20 cellular contexts compared by ENCODE assay signal in the genomic region with DNA sequence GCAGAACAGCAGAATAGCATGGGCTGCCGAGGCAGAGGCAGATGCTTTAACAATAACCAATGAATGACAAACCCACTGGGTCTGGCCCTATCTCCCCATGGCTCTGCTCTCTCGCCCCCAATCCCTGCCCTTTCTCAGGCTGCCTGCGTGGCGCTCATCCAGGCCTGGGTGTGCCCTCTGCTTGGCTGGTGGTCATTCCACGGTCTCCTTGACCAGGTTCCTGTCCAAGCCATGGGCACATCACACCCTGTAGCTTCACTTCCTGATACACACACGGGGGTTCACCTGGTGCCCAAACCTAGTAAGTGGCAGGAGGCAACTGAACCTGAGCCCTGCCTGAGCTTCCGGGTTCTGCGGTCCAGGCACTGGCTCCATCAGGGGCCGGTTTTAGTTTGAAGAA.
DNase-seq lines count a peak whose midpoint lies in the region; ATAC-seq, FAIRE-seq and TF ChIP-seq lines count a peak whose summit lies in the region.
"Had no signal": no experiment of that assay in that cellular context is flagged by ENCODE, and none has a peak within 500 bp of the region (broad histone marks: within the 10 kb centered on the region; RNA-seq: fewer than 3 reads in every experiment).

No MANE protein-coding gene starts in this region.

- H3K4me3 Mint-ChIP-seq in osteocyte (ENCODE audit: unreplicated experiment), result no peak overlapping the region
- H3K4me3 Mint-ChIP-seq in activated T-helper 2 cell treated with anti-CD3 and anti-CD28 coated beads, Interferon-gamma antibody, Interleukin-2, Interleukin-4, amounts not matched to agents 10 μg/mL and 5 μg/mL and 100 μg/mL, durations not matched to agents 14 hours and 24 hours and 36 hours (ENCODE audit: low read depth), result no peak overlapping the region
- H3K4me3 Mint-ChIP-seq: CD8-positive, alpha-beta T cell; H9; IgD-negative memory B cell had no signal

- H3K4me3 ChIP-seq in Panc1 (ENCODE audit: low read depth in 2 of 2, low read length in 2 of 2) (no peak overlapping the region), K562 (no peak overlapping the region)
- H3K4me3 ChIP-seq: A549 had no signal

- H3K36me3 Mint-ChIP-seq in osteocyte (ENCODE audit: unreplicated experiment), result peaks cover 19% of the 10 kb centered on the region
- peaks cover 16% of the 10 kb centered on the region for H3K36me3 Mint-ChIP-seq in activated T-helper 2 cell treated with anti-CD3 and anti-CD28 coated beads, Interferon-gamma antibody, Interleukin-2, Interleukin-4, amounts not matched to agents 10 μg/mL and 5 μg/mL and 100 μg/mL, durations not matched to agents 14 hours and 24 hours and 36 hours (ENCODE audit: low read depth)

- H3K27ac Mint-ChIP-seq in osteocyte (ENCODE audit: unreplicated experiment), result no peak overlapping the region
- H3K27ac Mint-ChIP-seq in activated T-helper 2 cell treated with anti-CD3 and anti-CD28 coated beads, Interferon-gamma antibody, Interleukin-2, Interleukin-4, amounts not matched to agents 10 μg/mL and 5 μg/mL and 100 μg/mL, durations not matched to agents 14 hours and 24 hours and 36 hours, result no peak overlapping the region
- H3K27ac Mint-ChIP-seq: CD8-positive, alpha-beta T cell; H9; IgD-negative memory B cell had no signal

- no peak for TF ChIP-seq POLR2A in K562 (conservative IDR thresholded peaks at IDR 0.05)

- peaks cover 8% of the 10 kb centered on the region for H3K27me3 Mint-ChIP-seq in osteocyte (ENCODE audit: unreplicated experiment)
- H3K27me3 Mint-ChIP-seq in activated T-helper 2 cell treated with anti-CD3 and anti-CD28 coated beads, Interferon-gamma antibody, Interleukin-2, Interleukin-4, amounts not matched to agents 10 μg/mL and 5 μg/mL and 100 μg/mL, durations not matched to agents 14 hours and 24 hours and 36 hours (ENCODE audit: low read depth), result peaks cover 3% of the 10 kb centered on the region
- H3K27me3 Mint-ChIP-seq: IgD-negative memory B cell had no signal

- no peaks in the 10 kb centered on the region for H3K79me2 ChIP-seq in K562 (ENCODE audit: control insufficient read depth, insufficient read depth, low read length)

- no peaks in the 10 kb centered on the region for H3K9me3 ChIP-seq in Panc1 (ENCODE audit: control insufficient read depth, insufficient read depth, low read depth, low read length)
- H3K9me3 ChIP-seq in K562 (replicated peaks; ENCODE audit: control insufficient read depth, insufficient read depth, low read depth, low read length), result no peaks in the 10 kb centered on the region
- H3K9me3 ChIP-seq: BE2C had no signal

- no peak for TF ChIP-seq EP300 in K562 (IDR thresholded peaks at IDR 0.05; ENCODE audit: low read length)

- FAIRE-seq in K562 (lab: Jason Lieb, UNC), result no peak
- FAIRE-seq: A549, D721Med had no signal

- H4K20me1 ChIP-seq in K562 (replicated peaks; ENCODE audit: control insufficient read depth, insufficient read depth, low read length), result peaks cover 11% of the 10 kb centered on the region; the same call in 1 of the 2 replicates

- DNase-seq in Panc1 (ENCODE audit: low read depth, low spot score) (no peak), K562 (ENCODE audit: extremely low read depth in 1 of 4, low spot score in 3 of 4) (no peak), left lobe of liver (ENCODE audit: low spot score) (peak; percentile 44), osteocyte (ENCODE audit: extremely low spot score, unreplicated experiment) (peak; percentile 72), G401 (ENCODE audit: low spot score) (no peak)
- DNase-seq in activated T-helper 2 cell treated with anti-CD3 and anti-CD28 coated beads, Interferon-gamma antibody, Interleukin-2, Interleukin-4, amounts not matched to agents 10 μg/mL and 5 μg/mL and 100 μg/mL, durations not matched to agents 14 hours and 24 hours and 36 hours (ENCODE audit: low spot score), result no peak
- no peak for DNase-seq in activated CD8-positive, alpha-beta memory T cell treated with anti-CD3 and anti-CD28 coated beads, Interleukin-2, amount 50 U/mL, for 4 hours
- DNase-seq: BE2C; CD8-positive, alpha-beta T cell; COR-L47; DMS153; DMS79 treated with DMSO at 0.1 percent for 48 hours; EL; GDM1 had no signal

- H3K9me1 ChIP-seq in K562 (ENCODE audit: control insufficient read depth, insufficient read depth, low read length), result no peaks in the 10 kb centered on the region

- intact Hi-C loops in Panc1 (cut with micrococcal nuclease; ENCODE audit: unreplicated experiment) (no loop called here), K562 (cut with micrococcal nuclease) (no loop called here)
- intact Hi-C loops in activated T-helper 2 cell treated with anti-CD3 and anti-CD28 coated beads, Interferon-gamma antibody, Interleukin-2, Interleukin-4, amounts not matched to agents 10 μg/mL and 5 μg/mL and 100 μg/mL, durations not matched to agents 14 hours and 24 hours and 36 hours (cut with micrococcal nuclease), result no loop called here

- BruUV-seq in Panc1 (replicated peaks; lab: Mats Ljungman, UMichigan) (no TSS peak), K562 (replicated peaks; lab: Mats Ljungman, UMichigan) (no TSS peak)

- no peak overlapping the region; the same call in 1 of the 2 replicates for H3K4me2 ChIP-seq in K562 (ENCODE audit: insufficient read depth, low read length)
- H3K4me2 ChIP-seq: A549 had no signal

- no peak for TF ChIP-seq CTCF in Panc1 (IDR thresholded peaks at IDR 0.05)
- no peak for TF ChIP-seq CTCF in K562 (IDR thresholded peaks at IDR 0.05 in 2 of 3, conservative IDR thresholded peaks at IDR 0.05 in 1 of 3; ENCODE audit: insufficient read depth in 2 of 3, low read depth in 1 of 3, low read length in 3 of 3)
- no peak for TF ChIP-seq CTCF in osteocyte (IDR thresholded peaks at IDR 0.05)

- 6% methylated on average over 9 of the region's 9 CpGs for WGBS in K562 (ENCODE audit: insufficient coverage, low coverage, missing lambda C conversion rate)

- CTCF ChIA-PET in Panc1 (lab: Charles Lee) (no interaction called here), K562 (lab: Yijun Ruan, JAX; ENCODE audit: low intra/inter-chr PET ratio) (no interaction called here)

- no peak for TF ChIP-seq RAD21 in K562 (CRISPR knock-in tag; conservative IDR thresholded peaks at IDR 0.05 in 1 of 2, IDR thresholded peaks at IDR 0.05 in 1 of 2)

- in situ Hi-C loops in Panc1 (cut with HindIII; ENCODE audit: low pct_unique_long_range_greater_than_20kb, low sequenced_read_pairs), result no loop called here
- in situ Hi-C loops in K562 (cut with MboI), result no loop called here
- in situ Hi-C loops in G401 (cut with HindIII; ENCODE audit: low sequenced_read_pairs), result no loop called here

- peaks cover 6% of the 10 kb centered on the region for H3K4me1 Mint-ChIP-seq in osteocyte (ENCODE audit: unreplicated experiment)
- H3K4me1 Mint-ChIP-seq in activated T-helper 2 cell treated with anti-CD3 and anti-CD28 coated beads, Interferon-gamma antibody, Interleukin-2, Interleukin-4, amounts not matched to agents 10 μg/mL and 5 μg/mL and 100 μg/mL, durations not matched to agents 14 hours and 24 hours and 36 hours (ENCODE audit: low read depth), result no peaks in the 10 kb centered on the region

- 0 out of 4 replicates have a peak overlapping the region, but pooled peaks of 1 of the 2 experiments have one; percentile 18 for H3K9ac ChIP-seq in K562 (ENCODE audit: insufficient read depth in 1 of 2, low read depth in 2 of 2, low read length in 2 of 2)

- H3K27ac ChIP-seq in Panc1 (ENCODE audit: low read length) (no peak overlapping the region), K562 (ENCODE audit: extremely low read depth, low read depth, low read length) (no peak overlapping the region)
- H3K27ac ChIP-seq: A549, C4-2B had no signal

- H3K9me3 Mint-ChIP-seq in osteocyte (ENCODE audit: unreplicated experiment), result peaks cover 10% of the 10 kb centered on the region
- H3K9me3 Mint-ChIP-seq in activated T-helper 2 cell treated with anti-CD3 and anti-CD28 coated beads, Interferon-gamma antibody, Interleukin-2, Interleukin-4, amounts not matched to agents 10 μg/mL and 5 μg/mL and 100 μg/mL, durations not matched to agents 14 hours and 24 hours and 36 hours, result no peaks in the 10 kb centered on the region

- H3K4me1 ChIP-seq in Panc1 (ENCODE audit: control insufficient read depth, insufficient read depth, low read length) (no peaks in the 10 kb centered on the region), K562 (replicated peaks in 1 of 2; ENCODE audit: control insufficient read depth in 2 of 2, insufficient read depth in 2 of 2, low read length in 2 of 2) (no peaks in the 10 kb centered on the region; a peak in 1 of 5 replicates)
- H3K4me1 ChIP-seq: A549 had no signal

- no peak overlapping the region for H2AFZ ChIP-seq in K562 (ENCODE audit: low read depth, low read length)

- H3K36me3 ChIP-seq in Panc1 (ENCODE audit: control insufficient read depth, insufficient read depth, low read length) (no peaks in the 10 kb centered on the region), K562 (ENCODE audit: control insufficient read depth, insufficient read depth, low read length) (peaks cover 7% of the 10 kb centered on the region; the same call in 1 of the 3 replicates)

- POLR2A ChIA-PET in Panc1 (lab: Charles Lee), result no interaction called here
- POLR2A ChIA-PET in K562 (lab: Yijun Ruan, JAX), result interaction anchor here (0.7 kb wide), 1 partner anchor 231 kb away, joined by 3 read pairs; no protein-coding TSS in a partner anchor

- H3K27me3 ChIP-seq in Panc1 (ENCODE audit: control insufficient read depth, insufficient read depth, low read length) (no peaks in the 10 kb centered on the region), K562 (ENCODE audit: control insufficient read depth in 2 of 2, insufficient read depth in 2 of 2, low read length in 2 of 2) (peaks cover 11 to 27% of the 10 kb centered on the region in 2 experiments)
- H3K27me3 ChIP-seq: BE2C had no signal

- ATAC-seq in Panc1, result peak; percentile 11; the same call in 1 of the 2 replicates
- ATAC-seq in K562, result no peak; the same call in 2 of the 3 replicates
- no peak for ATAC-seq in left lobe of liver
- no peak for ATAC-seq in GM18868 (IDR thresholded peaks at IDR 0.05; ENCODE audit: unreplicated experiment)
- ATAC-seq: CD8-positive, alpha-beta T cell had no signal

TF ChIP-seq in K562, 482 proteins besides CTCF, POLR2A, EP300 and RAD21:
- TF ChIP-seq ZFX (CRISPR knock-in tag; IDR thresholded peaks at IDR 0.05) (no peak), ELF1 (tag; IDR thresholded peaks at IDR 0.05) (0 out of 2 replicates have a peak, but pooled peaks have one; percentile 24)

Comparison
In these comparisons a context has a peak if more than half of its experiments do, and no peak if none do; other contexts are left out.
1. DNase-seq: peak in left lobe of liver (single experiment) and osteocyte (single experiment); none in Panc1 (single experiment), K562 (0 of 4), G401 (single experiment), activated T-helper 2 cell treated with anti-CD3 and anti-CD28 coated beads, Interferon-gamma antibody, Interleukin-2, Interleukin-4, amounts not matched to agents 10 μg/mL and 5 μg/mL and 100 μg/mL, durations not matched to agents 14 hours and 24 hours and 36 hours (single experiment) and activated CD8-positive, alpha-beta memory T cell treated with anti-CD3 and anti-CD28 coated beads, Interleukin-2, amount 50 U/mL, for 4 hours (single experiment).